Comparison of ENCODE assay signal across 1 cellular context in the genomic region with DNA sequence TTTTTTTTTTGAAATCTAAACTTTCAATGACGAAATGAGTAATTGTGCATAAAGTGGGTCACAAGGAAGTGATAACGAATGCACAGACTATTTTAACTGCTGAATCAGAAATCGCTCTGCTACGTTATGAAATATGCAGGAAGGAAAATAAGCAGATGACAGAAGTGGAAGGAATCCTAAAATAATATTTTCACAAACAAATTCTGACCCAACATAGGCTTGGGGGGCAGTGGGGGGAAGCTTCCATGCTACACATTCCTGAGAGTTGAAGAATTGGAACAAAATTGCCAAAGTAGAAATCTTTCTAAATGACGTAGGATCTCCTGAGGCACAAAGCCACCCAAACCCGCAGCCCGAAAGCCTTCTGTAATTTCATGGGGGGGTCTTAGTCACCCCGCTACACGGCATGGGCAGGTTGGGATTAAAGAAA.
TF ChIP-seq lines count a peak whose summit lies in the region.

No MANE protein-coding gene starts in this region.

TF ChIP-seq in HepG2, 621 proteins besides CTCF, POLR2A, EP300 and RAD21 (continued from another document):
- TF ChIP-seq SP5 (CRISPR knock-in tag; IDR thresholded peaks at IDR 0.05; ENCODE audit: borderline replicate concordance, low read depth) (no peak), ZNF224 (CRISPR knock-in tag; IDR thresholded peaks at IDR 0.05) (no peak), ZNF703 (CRISPR knock-in tag; IDR thresholded peaks at IDR 0.05; ENCODE audit: borderline replicate concordance) (no peak), ZNF563 (CRISPR knock-in tag; IDR thresholded peaks at IDR 0.05) (no peak), ZNF432 (CRISPR knock-in tag; IDR thresholded peaks at IDR 0.05; ENCODE audit: borderline replicate concordance) (no peak), STAG1 (CRISPR knock-in tag; IDR thresholded peaks at IDR 0.05) (no peak)
- TF ChIP-seq, protein P1, sequence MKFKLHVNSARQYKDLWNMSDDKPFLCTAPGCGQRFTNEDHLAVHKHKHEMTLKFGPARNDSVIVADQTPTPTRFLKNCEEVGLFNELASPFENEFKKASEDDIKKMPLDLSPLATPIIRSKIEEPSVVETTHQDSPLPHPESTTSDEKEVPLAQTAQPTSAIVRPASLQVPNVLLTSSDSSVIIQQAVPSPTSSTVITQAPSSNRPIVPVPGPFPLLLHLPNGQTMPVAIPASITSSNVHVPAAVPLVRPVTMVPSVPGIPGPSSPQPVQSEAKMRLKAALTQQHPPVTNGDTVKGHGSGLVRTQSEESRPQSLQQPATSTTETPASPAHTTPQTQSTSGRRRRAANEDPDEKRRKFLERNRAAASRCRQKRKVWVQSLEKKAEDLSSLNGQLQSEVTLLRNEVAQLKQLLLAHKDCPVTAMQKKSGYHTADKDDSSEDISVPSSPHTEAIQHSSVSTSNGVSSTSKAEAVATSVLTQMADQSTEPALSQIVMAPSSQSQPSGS (CRISPR knock-in tag; IDR thresholded peaks at IDR 0.05): no peak
- TF ChIP-seq, protein P2, sequence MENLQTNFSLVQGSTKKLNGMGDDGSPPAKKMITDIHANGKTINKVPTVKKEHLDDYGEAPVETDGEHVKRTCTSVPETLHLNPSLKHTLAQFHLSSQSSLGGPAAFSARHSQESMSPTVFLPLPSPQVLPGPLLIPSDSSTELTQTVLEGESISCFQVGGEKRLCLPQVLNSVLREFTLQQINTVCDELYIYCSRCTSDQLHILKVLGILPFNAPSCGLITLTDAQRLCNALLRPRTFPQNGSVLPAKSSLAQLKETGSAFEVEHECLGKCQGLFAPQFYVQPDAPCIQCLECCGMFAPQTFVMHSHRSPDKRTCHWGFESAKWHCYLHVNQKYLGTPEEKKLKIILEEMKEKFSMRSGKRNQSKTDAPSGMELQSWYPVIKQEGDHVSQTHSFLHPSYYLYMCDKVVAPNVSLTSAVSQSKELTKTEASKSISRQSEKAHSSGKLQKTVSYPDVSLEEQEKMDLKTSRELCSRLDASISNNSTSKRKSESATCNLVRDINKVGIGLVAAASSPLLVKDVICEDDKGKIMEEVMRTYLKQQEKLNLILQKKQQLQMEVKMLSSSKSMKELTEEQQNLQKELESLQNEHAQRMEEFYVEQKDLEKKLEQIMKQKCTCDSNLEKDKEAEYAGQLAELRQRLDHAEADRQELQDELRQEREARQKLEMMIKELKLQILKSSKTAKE (CRISPR knock-in tag; IDR thresholded peaks at IDR 0.05; ENCODE audit: borderline replicate concordance): no peak
- TF ChIP-seq, protein P3, sequence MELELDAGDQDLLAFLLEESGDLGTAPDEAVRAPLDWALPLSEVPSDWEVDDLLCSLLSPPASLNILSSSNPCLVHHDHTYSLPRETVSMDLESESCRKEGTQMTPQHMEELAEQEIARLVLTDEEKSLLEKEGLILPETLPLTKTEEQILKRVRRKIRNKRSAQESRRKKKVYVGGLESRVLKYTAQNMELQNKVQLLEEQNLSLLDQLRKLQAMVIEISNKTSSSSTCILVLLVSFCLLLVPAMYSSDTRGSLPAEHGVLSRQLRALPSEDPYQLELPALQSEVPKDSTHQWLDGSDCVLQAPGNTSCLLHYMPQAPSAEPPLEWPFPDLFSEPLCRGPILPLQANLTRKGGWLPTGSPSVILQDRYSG (CRISPR knock-in tag; IDR thresholded peaks at IDR 0.05): no peak
